ENCODE assay signal across 29 cellular contexts in the genomic region with DNA sequence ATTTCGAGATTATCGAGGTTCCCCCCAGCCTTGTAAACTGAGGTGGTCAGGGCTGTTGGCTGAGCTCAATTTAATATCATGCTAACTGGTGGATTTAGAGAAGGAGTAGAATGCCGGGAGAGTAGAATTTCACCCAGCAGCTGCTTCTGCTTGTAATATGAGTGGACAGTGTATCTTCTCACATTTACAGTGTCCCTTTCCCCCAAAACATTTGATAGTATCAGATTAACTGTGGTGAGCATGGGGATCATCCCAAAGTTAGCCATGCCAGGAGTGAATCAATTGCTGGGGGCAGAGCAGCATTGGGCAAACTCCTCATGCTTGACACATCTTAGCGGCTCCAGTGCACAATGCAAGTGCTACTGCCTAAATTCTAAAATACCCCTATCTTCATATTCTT.
"Had no signal": no experiment of that assay in that cellular context is flagged by ENCODE, and none has a peak within 500 bp of the region (broad histone marks: within the 10 kb centered on the region; RNA-seq: fewer than 3 reads in every experiment).

No MANE protein-coding gene starts in this region.

- H3K9me3 Mint-ChIP-seq: activated B cell treated with CpG ODN at 0.5 μM for 24 hours; activated CD4-positive, alpha-beta memory T cell treated with anti-CD3 and anti-CD28 coated beads, Interleukin-2, amount 10 ng/mL, durations not matched to agents 7 days and 5 days; activated CD4-positive, alpha-beta T cell treated with anti-CD3 and anti-CD28 coated beads, Interleukin-2, amount 10 ng/mL, durations not matched to agents 24 days and 14 days; activated naive CD4-positive, alpha-beta T cell treated with anti-CD3 and anti-CD28 coated beads for 36 hours; activated naive CD4-positive, alpha-beta T cell treated with anti-CD3 and anti-CD28 coated beads, Interleukin-2, amount 50 U/mL, for 24 hours; activated naive CD8-positive, alpha-beta T cell treated with anti-CD3 and anti-CD28 coated beads, Interleukin-2, amount 10 ng/mL, durations not matched to agents 7 days and 5 days; activated T-cell treated with anti-CD3 and anti-CD28 coated beads, Interleukin-2, amount 50 U/mL, for 4 hours; activated T-helper 1 cell treated with anti-CD3 and anti-CD28 coated beads, Interleukin-12 subunit alpha, Interleukin-12 subunit beta, Interleukin-2, Interleukin-4 antibody, amounts not matched to agents 30 ng/mL and 10 ng/mL and 1 ng/mL, durations not matched to agents 14 hours and 24 hours and 36 hours; activated T-helper 2 cell treated with anti-CD3 and anti-CD28 coated beads, Interferon-gamma antibody, Interleukin-2, Interleukin-4, amounts not matched to agents 10 μg/mL and 5 μg/mL and 100 μg/mL, durations not matched to agents 14 hours and 24 hours and 36 hours; central memory CD8-positive, alpha-beta T cell; effector memory CD8-positive, alpha-beta T cell had no signal

- H3K4me3 ChIP-seq: esophagus muscularis mucosa, gastrocnemius medialis, heart left ventricle had no signal

- H3K9me3 ChIP-seq: esophagus muscularis mucosa, gastrocnemius medialis, heart left ventricle had no signal

- H3K27me3 ChIP-seq: brain microvascular endothelial cell, esophagus muscularis mucosa, foreskin keratinocyte, gastrocnemius medialis, heart left ventricle had no signal

- H3K27me3 Mint-ChIP-seq: activated B cell treated with CpG ODN at 0.5 μM for 24 hours; activated CD4-positive, alpha-beta memory T cell treated with anti-CD3 and anti-CD28 coated beads, Interleukin-2, amount 10 ng/mL, durations not matched to agents 7 days and 5 days; activated CD4-positive, alpha-beta T cell treated with anti-CD3 and anti-CD28 coated beads for 36 hours; activated CD4-positive, alpha-beta T cell treated with anti-CD3 and anti-CD28 coated beads, Interleukin-2, amount 10 ng/mL, durations not matched to agents 24 days and 14 days; activated naive CD4-positive, alpha-beta T cell treated with anti-CD3 and anti-CD28 coated beads, Interleukin-2, amount 50 U/mL, for 24 hours; activated naive CD8-positive, alpha-beta T cell treated with anti-CD3 and anti-CD28 coated beads, Interleukin-2, amount 10 ng/mL, durations not matched to agents 7 days and 5 days; central memory CD8-positive, alpha-beta T cell; effector memory CD8-positive, alpha-beta T cell had no signal

- DNase-seq: activated B cell treated with CpG ODN at 0.5 μM for 24 hours; activated CD4-positive, alpha-beta memory T cell treated with anti-CD3 and anti-CD28 coated beads, Interleukin-2, amount 10 ng/mL, durations not matched to agents 7 days and 5 days; activated CD4-positive, alpha-beta T cell treated with anti-CD3 and anti-CD28 coated beads for 36 hours; activated CD4-positive, alpha-beta T cell treated with anti-CD3 and anti-CD28 coated beads, Interleukin-2, amount 50 U/mL, for 4 hours; activated CD8-positive, alpha-beta memory T cell treated with anti-CD3 and anti-CD28 coated beads, Interleukin-2, amount 50 U/mL, for 48 hours; activated effector memory CD4-positive, alpha-beta T cell treated with anti-CD3 and anti-CD28 coated beads, Interleukin-2, amount 50 U/mL, for 16 hours; activated naive CD4-positive, alpha-beta T cell treated with anti-CD3 and anti-CD28 coated beads for 36 hours; activated naive CD8-positive, alpha-beta T cell treated with anti-CD3 and anti-CD28 coated beads, Interleukin-2, amount 10 ng/mL, durations not matched to agents 7 days and 5 days; activated T-cell treated with anti-CD3 and anti-CD28 coated beads, Interleukin-2, amount 50 U/mL, for 4 hours; amniotic stem cell; anterior cingulate cortex; brain microvascular endothelial cell; cortex of kidney; dermis blood vessel endothelial cell; effector CD4-positive, alpha-beta T cell; effector memory CD8-positive, alpha-beta T cell; erythroblast; foreskin keratinocyte; gastrocnemius medialis; glutamatergic neuron; heart left ventricle; T-helper 2 cell had no signal

- H3K27ac Mint-ChIP-seq: activated B cell treated with CpG ODN at 0.5 μM for 24 hours; activated CD4-positive, alpha-beta memory T cell treated with anti-CD3 and anti-CD28 coated beads, Interleukin-2, amount 10 ng/mL, durations not matched to agents 7 days and 5 days; activated CD4-positive, alpha-beta T cell treated with anti-CD3 and anti-CD28 coated beads for 36 hours; activated CD4-positive, alpha-beta T cell treated with anti-CD3 and anti-CD28 coated beads, Interleukin-2, amount 10 ng/mL, durations not matched to agents 24 days and 14 days; activated naive CD4-positive, alpha-beta T cell treated with anti-CD3 and anti-CD28 coated beads for 36 hours; activated naive CD8-positive, alpha-beta T cell treated with anti-CD3 and anti-CD28 coated beads, Interleukin-2, amount 10 ng/mL, durations not matched to agents 7 days and 5 days; activated T-helper 1 cell treated with anti-CD3 and anti-CD28 coated beads, Interleukin-12 subunit alpha, Interleukin-12 subunit beta, Interleukin-2, Interleukin-4 antibody, amounts not matched to agents 30 ng/mL and 10 ng/mL and 1 ng/mL, durations not matched to agents 14 hours and 24 hours and 36 hours; activated T-helper 2 cell treated with anti-CD3 and anti-CD28 coated beads, Interferon-gamma antibody, Interleukin-2, Interleukin-4, amounts not matched to agents 10 μg/mL and 5 μg/mL and 100 μg/mL, durations not matched to agents 14 hours and 24 hours and 36 hours had no signal

- H3K27ac ChIP-seq: brain microvascular endothelial cell, esophagus muscularis mucosa, foreskin keratinocyte, heart left ventricle, VCaP had no signal

- H3K4me3 Mint-ChIP-seq: activated B cell treated with CpG ODN at 0.5 μM for 24 hours; activated CD4-positive, alpha-beta memory T cell treated with anti-CD3 and anti-CD28 coated beads, Interleukin-2, amount 10 ng/mL, durations not matched to agents 7 days and 5 days; activated CD4-positive, alpha-beta T cell treated with anti-CD3 and anti-CD28 coated beads for 36 hours; activated CD4-positive, alpha-beta T cell treated with anti-CD3 and anti-CD28 coated beads, Interleukin-2, amount 10 ng/mL, durations not matched to agents 24 days and 14 days; activated naive CD4-positive, alpha-beta T cell treated with anti-CD3 and anti-CD28 coated beads for 36 hours; activated naive CD4-positive, alpha-beta T cell treated with anti-CD3 and anti-CD28 coated beads, Interleukin-2, amount 50 U/mL, for 24 hours; activated naive CD8-positive, alpha-beta T cell treated with anti-CD3 and anti-CD28 coated beads, Interleukin-2, amount 10 ng/mL, durations not matched to agents 7 days and 5 days; activated T-cell treated with anti-CD3 and anti-CD28 coated beads, Interleukin-2, amount 50 U/mL, for 4 hours; activated T-helper 1 cell treated with anti-CD3 and anti-CD28 coated beads, Interleukin-12 subunit alpha, Interleukin-12 subunit beta, Interleukin-2, Interleukin-4 antibody, amounts not matched to agents 30 ng/mL and 10 ng/mL and 1 ng/mL, durations not matched to agents 14 hours and 24 hours and 36 hours; central memory CD8-positive, alpha-beta T cell; effector memory CD8-positive, alpha-beta T cell had no signal

- H3K4me1 ChIP-seq: esophagus muscularis mucosa, foreskin keratinocyte, heart left ventricle had no signal
